In the genomic region with DNA sequence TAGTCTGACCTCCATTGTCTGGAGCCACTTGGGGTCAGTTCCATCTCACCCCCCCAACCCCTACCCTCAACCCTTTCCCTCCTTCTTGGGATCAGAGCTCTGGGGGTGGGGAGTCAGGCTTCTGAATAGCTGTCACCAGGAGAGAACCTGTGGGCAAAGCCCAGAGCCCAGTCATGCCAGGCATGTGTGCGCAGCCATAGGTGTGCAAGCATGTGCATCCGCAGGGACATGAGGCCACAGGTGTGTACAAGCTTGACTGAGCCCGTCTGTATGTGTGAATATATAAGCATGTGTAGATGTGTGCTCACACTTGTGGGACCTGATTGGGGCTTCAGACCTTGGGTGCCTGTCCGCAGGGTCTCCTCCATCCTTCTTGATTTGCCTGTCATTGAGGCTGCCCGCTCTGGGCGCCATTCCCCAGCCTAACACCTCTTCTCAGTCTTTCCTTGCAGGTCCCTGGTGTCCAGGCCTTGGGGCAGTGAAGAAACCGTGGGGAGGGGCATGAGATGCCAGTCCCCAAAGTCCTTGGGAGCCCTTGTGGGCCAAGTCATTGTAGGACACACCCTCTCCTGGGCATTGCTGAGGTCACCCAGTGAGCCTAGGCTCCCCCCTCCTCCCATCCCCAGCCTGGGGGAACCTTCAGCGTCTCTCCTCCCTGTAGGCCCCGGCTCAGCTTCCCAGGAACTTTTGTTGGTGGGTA, we compare ENCODE assay signal across 12 cellular contexts. TPM values are rescaled to one million over a fixed set of nuclear protein-coding genes. Genes with fewer than 3 reads are reported as not detected.
DNase-seq lines count a peak whose midpoint lies in the region; ATAC-seq and TF ChIP-seq lines count a peak whose summit lies in the region.
"Had no signal": no experiment of that assay in that cellular context is flagged by ENCODE, and none has a peak within 500 bp of the region (broad histone marks: within the 10 kb centered on the region; RNA-seq: fewer than 3 reads in every experiment).

No MANE protein-coding gene starts in this region.

- H3K27me3 ChIP-seq in CD4-positive, CD25-positive, alpha-beta regulatory T cell (ENCODE audit: control insufficient read depth, insufficient read depth, low read length), result no peaks in the 10 kb centered on the region
- no peaks in the 10 kb centered on the region for H3K27me3 ChIP-seq in neural cell (ENCODE audit: insufficient read depth, low read depth, low read length)

- peaks cover 0 to 32% (median 11%) of the 10 kb centered on the region in 4 donors for H3K4me1 Mint-ChIP-seq in CD4-positive, CD25-positive, alpha-beta regulatory T cell
- H3K4me1 Mint-ChIP-seq in activated naive CD8-positive, alpha-beta T cell treated with anti-CD3 and anti-CD28 coated beads for 36 hours, result peaks cover 6% of the 10 kb centered on the region

- H3K9me3 ChIP-seq in CD4-positive, CD25-positive, alpha-beta regulatory T cell (ENCODE audit: control insufficient read depth in 2 of 2, low read length in 2 of 2), result no peaks in the 10 kb centered on the region
- H3K9me3 ChIP-seq in neural cell (ENCODE audit: low read length), result no peaks in the 10 kb centered on the region
- H3K9me3 ChIP-seq: SK-N-SH had no signal

- peaks cover 22% of the 10 kb centered on the region for H3K36me3 Mint-ChIP-seq in CD4-positive, CD25-positive, alpha-beta regulatory T cell
- H3K36me3 Mint-ChIP-seq in activated naive CD8-positive, alpha-beta T cell treated with anti-CD3 and anti-CD28 coated beads for 36 hours, result peaks cover 23% of the 10 kb centered on the region

- no peak for DNase-seq in CD4-positive, CD25-positive, alpha-beta regulatory T cell
- no peak for DNase-seq in activated naive CD8-positive, alpha-beta T cell treated with anti-CD3 and anti-CD28 coated beads for 36 hours
- DNase-seq in COLO668 (lab: John Stamatoyannopoulos, UW; ENCODE audit: unreplicated experiment) (no peak), SW 1271 (lab: John Stamatoyannopoulos, UW) (no peak)
- DNase-seq: activated CD4-positive, CD25-positive, alpha-beta regulatory T cell treated with anti-CD3 and anti-CD28 coated beads, Interleukin-2, amount 50 U/mL, for 72 hours; endodermal cell; GM23248; SK-N-SH had no signal

- H3K36me3 ChIP-seq in CD4-positive, CD25-positive, alpha-beta regulatory T cell (ENCODE audit: control insufficient read depth, insufficient read depth, low read length), result peaks cover 43% of the 10 kb centered on the region
- H3K36me3 ChIP-seq in neural cell (ENCODE audit: insufficient read depth, low read length), result no peaks in the 10 kb centered on the region

- no peak for TF ChIP-seq EP300 in neural cell (conservative IDR thresholded peaks at IDR 0.05; ENCODE audit: poor library complexity, severe bottlenecking)

- H3K4me3 ChIP-seq in CD4-positive, CD25-positive, alpha-beta regulatory T cell (ENCODE audit: low read depth, low read length), result no peak overlapping the region
- peak overlapping the region; percentile 71 for H3K4me3 ChIP-seq in neural cell (ENCODE audit: low read length)
- H3K4me3 ChIP-seq: GM23248 had no signal

- H3K27me3 Mint-ChIP-seq in CD4-positive, CD25-positive, alpha-beta regulatory T cell, result no peaks in the 10 kb centered on the region
- H3K27me3 Mint-ChIP-seq in activated naive CD8-positive, alpha-beta T cell treated with anti-CD3 and anti-CD28 coated beads for 36 hours, result no peaks in the 10 kb centered on the region

- ATAC-seq in CD4-positive, CD25-positive, alpha-beta regulatory T cell (ENCODE audit: low read depth in 2 of 2), result no peak
- ATAC-seq in GM18867 (IDR thresholded peaks at IDR 0.05; ENCODE audit: unreplicated experiment), result no peak
- ATAC-seq in GM18873 (IDR thresholded peaks at IDR 0.05; ENCODE audit: low FRiP score, unreplicated experiment), result no peak

- TF ChIP-seq RAD21 in neural cell (conservative IDR thresholded peaks at IDR 0.05), result no peak

- peaks cover 22% of the 10 kb centered on the region for H3K4me1 ChIP-seq in CD4-positive, CD25-positive, alpha-beta regulatory T cell (ENCODE audit: control insufficient read depth, insufficient read depth, low read length, poor library complexity, severe bottlenecking)

- TF ChIP-seq POLR2A in GM18951 (IDR thresholded peaks at IDR 0.05; ENCODE audit: extremely low read depth, insufficient read depth, insufficient read length), result peak; percentile 35

- no peaks in the 10 kb centered on the region for H4K20me1 ChIP-seq in neural cell (ENCODE audit: insufficient read depth)

- no peaks in the 10 kb centered on the region for H3K9me3 Mint-ChIP-seq in CD4-positive, CD25-positive, alpha-beta regulatory T cell
- no peaks in the 10 kb centered on the region for H3K9me3 Mint-ChIP-seq in activated naive CD8-positive, alpha-beta T cell treated with anti-CD3 and anti-CD28 coated beads for 36 hours
- H3K9me3 Mint-ChIP-seq: endodermal cell had no signal

- H3K27ac Mint-ChIP-seq in CD4-positive, CD25-positive, alpha-beta regulatory T cell, result peak overlapping the region; percentile 23 to 82 (median 38)
- peak overlapping the region; percentile 47 for H3K27ac Mint-ChIP-seq in activated naive CD8-positive, alpha-beta T cell treated with anti-CD3 and anti-CD28 coated beads for 36 hours
- H3K27ac Mint-ChIP-seq: endodermal cell had no signal

- no peak overlapping the region for H2AFZ ChIP-seq in neural cell (ENCODE audit: low read depth, low read length)
- H2AFZ ChIP-seq: GM23248 had no signal

- H3K9ac ChIP-seq in neural cell (ENCODE audit: low read length), result no peak overlapping the region
- H3K9ac ChIP-seq: GM23248, SK-N-SH had no signal

- H3K4me3 Mint-ChIP-seq in CD4-positive, CD25-positive, alpha-beta regulatory T cell, result peak overlapping the region in 1 of 4 donors; percentile 8
- peak overlapping the region; percentile 18 for H3K4me3 Mint-ChIP-seq in activated naive CD8-positive, alpha-beta T cell treated with anti-CD3 and anti-CD28 coated beads for 36 hours

- H3K79me2 ChIP-seq in neural cell (replicated peaks; ENCODE audit: insufficient read depth, low read length), result no peaks in the 10 kb centered on the region

- H3K4me2 ChIP-seq in neural cell (ENCODE audit: low read length), result no peak overlapping the region

- no peak for TF ChIP-seq CTCF in neural cell (IDR thresholded peaks at IDR 0.05; ENCODE audit: poor library complexity, severe bottlenecking)

- in situ Hi-C loops in GM18951 (cut with MboI; ENCODE audit: low sequenced_read_pairs, unreplicated experiment), result no loop called here

- H3K27ac ChIP-seq in CD4-positive, CD25-positive, alpha-beta regulatory T cell (ENCODE audit: insufficient read depth, low read length, poor library complexity, severe bottlenecking), result peak overlapping the region; percentile 61
- H3K27ac ChIP-seq in neural cell (ENCODE audit: low read length), result no peak overlapping the region
- H3K27ac ChIP-seq: GM23248 had no signal

- H3F3A ChIP-seq in neural cell (ENCODE audit: insufficient read depth, low read length, poor library complexity, severe bottlenecking), result no peaks in the 10 kb centered on the region

- H3K9me2 ChIP-seq in neural cell (ENCODE audit: insufficient read depth, low read length), result no peaks in the 10 kb centered on the region
- H3K9me2 ChIP-seq: SK-N-SH had no signal

TF ChIP-seq in neural cell, 6 proteins besides CTCF, POLR2A, EP300 and RAD21:
- TF ChIP-seq, protein P1, sequence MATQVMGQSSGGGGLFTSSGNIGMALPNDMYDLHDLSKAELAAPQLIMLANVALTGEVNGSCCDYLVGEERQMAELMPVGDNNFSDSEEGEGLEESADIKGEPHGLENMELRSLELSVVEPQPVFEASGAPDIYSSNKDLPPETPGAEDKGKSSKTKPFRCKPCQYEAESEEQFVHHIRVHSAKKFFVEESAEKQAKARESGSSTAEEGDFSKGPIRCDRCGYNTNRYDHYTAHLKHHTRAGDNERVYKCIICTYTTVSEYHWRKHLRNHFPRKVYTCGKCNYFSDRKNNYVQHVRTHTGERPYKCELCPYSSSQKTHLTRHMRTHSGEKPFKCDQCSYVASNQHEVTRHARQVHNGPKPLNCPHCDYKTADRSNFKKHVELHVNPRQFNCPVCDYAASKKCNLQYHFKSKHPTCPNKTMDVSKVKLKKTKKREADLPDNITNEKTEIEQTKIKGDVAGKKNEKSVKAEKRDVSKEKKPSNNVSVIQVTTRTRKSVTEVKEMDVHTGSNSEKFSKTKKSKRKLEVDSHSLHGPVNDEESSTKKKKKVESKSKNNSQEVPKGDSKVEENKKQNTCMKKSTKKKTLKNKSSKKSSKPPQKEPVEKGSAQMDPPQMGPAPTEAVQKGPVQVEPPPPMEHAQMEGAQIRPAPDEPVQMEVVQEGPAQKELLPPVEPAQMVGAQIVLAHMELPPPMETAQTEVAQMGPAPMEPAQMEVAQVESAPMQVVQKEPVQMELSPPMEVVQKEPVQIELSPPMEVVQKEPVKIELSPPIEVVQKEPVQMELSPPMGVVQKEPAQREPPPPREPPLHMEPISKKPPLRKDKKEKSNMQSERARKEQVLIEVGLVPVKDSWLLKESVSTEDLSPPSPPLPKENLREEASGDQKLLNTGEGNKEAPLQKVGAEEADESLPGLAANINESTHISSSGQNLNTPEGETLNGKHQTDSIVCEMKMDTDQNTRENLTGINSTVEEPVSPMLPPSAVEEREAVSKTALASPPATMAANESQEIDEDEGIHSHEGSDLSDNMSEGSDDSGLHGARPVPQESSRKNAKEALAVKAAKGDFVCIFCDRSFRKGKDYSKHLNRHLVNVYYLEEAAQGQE (IDR thresholded peaks at IDR 0.05; ENCODE audit: borderline replicate concordance), result no peak
- TF ChIP-seq POLR2AphosphoS5 (IDR thresholded peaks at IDR 0.05) (no peak), TAF1 (IDR thresholded peaks at IDR 0.05; ENCODE audit: low read depth) (no peak), MXI1 (conservative IDR thresholded peaks at IDR 0.05; ENCODE audit: poor library complexity, severe bottlenecking) (no peak), EZH2 (IDR thresholded peaks at IDR 0.05; ENCODE audit: borderline replicate concordance, insufficient read depth, low read length, poor library complexity, severe bottlenecking) (no peak), SMC3 (conservative IDR thresholded peaks at IDR 0.05; ENCODE audit: poor library complexity) (no peak)

RNA-seq across cellular contexts. Expression of a gene that starts 9.0 kb away (rescaled TPM):
- total RNA-seq in CD4-positive, CD25-positive, alpha-beta regulatory T cell, result 89.9 TPM
- 10 to 100 TPM in 2 of 4 donors, 1 to 10 TPM in 2; 6.7 to 13.3 (median 9.3) TPM for polyA plus RNA-seq in CD4-positive, CD25-positive, alpha-beta regulatory T cell
- 10 to 100 TPM; 41.2 to 45.7 TPM for total RNA-seq in activated naive CD8-positive, alpha-beta T cell treated with anti-CD3 and anti-CD28 coated beads for 36 hours
- 9.4 and 10.6 TPM in 2 replicates for polyA plus RNA-seq in neural cell
- 3.2 and 6.3 TPM in 2 replicates for polyA minus RNA-seq in neural cell

RNA-seq across cellular contexts. Expression of a gene that starts 29.4 kb away (rescaled TPM):
- total RNA-seq in CD4-positive, CD25-positive, alpha-beta regulatory T cell, result 11.2 TPM
- 10 to 100 TPM; 13.6 to 16.8 (median 14.0) TPM for polyA plus RNA-seq in CD4-positive, CD25-positive, alpha-beta regulatory T cell
- 1 to 10 TPM; 6.2 to 6.4 TPM for total RNA-seq in activated naive CD8-positive, alpha-beta T cell treated with anti-CD3 and anti-CD28 coated beads for 36 hours
- polyA plus RNA-seq in neural cell, result 24.1 and 29.0 TPM in 2 replicates
- 22.2 and 22.3 TPM in 2 replicates for polyA minus RNA-seq in neural cell
